ENCODE assay signal across 12 cellular contexts in the genomic region with DNA sequence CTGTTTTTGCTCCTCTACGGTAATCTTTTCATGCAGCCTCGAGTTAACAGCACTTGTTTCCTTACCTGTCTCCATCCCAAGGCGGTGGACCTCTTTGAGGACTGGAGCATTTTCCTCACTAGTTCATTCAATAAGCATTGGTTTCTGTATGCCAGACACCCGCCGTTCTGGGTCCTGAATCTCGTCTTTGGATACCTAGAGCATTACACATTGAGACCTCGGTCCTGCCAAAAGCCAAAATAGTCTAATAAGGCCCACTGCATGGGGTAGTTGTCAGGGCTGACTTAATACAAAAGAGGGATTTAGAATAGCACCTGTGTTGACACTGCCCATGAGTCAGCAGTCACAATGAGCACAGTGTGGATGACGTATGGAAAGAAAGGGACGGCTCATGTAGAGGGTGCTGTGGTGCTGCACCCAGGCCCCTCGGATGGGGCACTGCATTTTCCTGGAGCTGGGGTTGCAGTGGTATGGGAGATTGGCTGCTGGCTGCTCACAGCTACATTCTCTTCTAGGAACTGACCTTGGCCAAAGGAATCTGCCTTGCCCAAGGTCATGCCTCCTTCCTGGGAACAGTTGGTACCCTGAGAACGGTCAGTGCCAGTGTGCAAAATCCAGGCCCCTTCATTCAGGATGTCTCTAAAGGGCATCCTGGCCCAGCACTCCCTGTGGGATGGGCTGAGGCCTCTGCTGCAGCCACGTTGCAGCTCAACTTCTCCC.
DNase-seq lines count a peak whose midpoint lies in the region; ATAC-seq, FAIRE-seq and TF ChIP-seq lines count a peak whose summit lies in the region.
"Had no signal": no experiment of that assay in that cellular context is flagged by ENCODE, and none has a peak within 500 bp of the region (broad histone marks: within the 10 kb centered on the region; RNA-seq: fewer than 3 reads in every experiment).

No MANE protein-coding gene starts in this region.

- DNase-seq in Right ventricle myocardium superior (no peak), right cardiac atrium (no peak), NCI-H2196 treated with DMSO at 0.1 percent for 48 hours (lab: John Stamatoyannopoulos, UW; ENCODE audit: unreplicated experiment) (peak; percentile 30), body of pancreas (peak in 3 of 4 donors; percentile 41 to 48 (median 47)), small intestine (peak; percentile 68), NCI-H1048 (lab: John Stamatoyannopoulos, UW) (no peak), MM.1S (no peak), kidney glomerular epithelial cell (lab: John Stamatoyannopoulos, UW) (no peak)
- DNase-seq: activated naive CD4-positive, alpha-beta T cell treated with Interleukin-2 at 50 U/mL for 16 hours; stimulated activated CD4-positive, alpha-beta T cell treated with anti-CD3 and anti-CD28 coated beads, Interleukin-4, amount 100 ng/mL, for 24 hours; stimulated activated naive CD4-positive, alpha-beta T cell treated with Interleukin-2 at 50 U/mL for 16 hours had no signal

- H3K4me1 ChIP-seq in right cardiac atrium (ENCODE audit: control insufficient read depth, insufficient read depth, low read length): no peaks in the 10 kb centered on the region
- peaks cover 27% of the 10 kb centered on the region for H3K4me1 ChIP-seq in body of pancreas
- H3K4me1 ChIP-seq in small intestine (ENCODE audit: control insufficient read depth in 2 of 2, insufficient read depth in 1 of 2, low read depth in 1 of 2, low read length in 1 of 2): no peaks in the 10 kb centered on the region
- H3K4me1 ChIP-seq in MM.1S (ENCODE audit: low read length): no peaks in the 10 kb centered on the region

- H3K27me3 ChIP-seq in right cardiac atrium (ENCODE audit: control insufficient read depth, insufficient read depth): no peaks in the 10 kb centered on the region
- no peaks in the 10 kb centered on the region for H3K27me3 ChIP-seq in body of pancreas
- peaks cover 0 to 3% of the 10 kb centered on the region in 2 donors for H3K27me3 ChIP-seq in small intestine (ENCODE audit: control insufficient read depth in 2 of 2, insufficient read depth in 2 of 2, low read length in 2 of 2)
- no peaks in the 10 kb centered on the region for H3K27me3 ChIP-seq in MM.1S (replicated peaks; ENCODE audit: insufficient read depth, low read length)

- no peak overlapping the region for H3K27ac ChIP-seq in right cardiac atrium (ENCODE audit: low read length)
- H3K27ac ChIP-seq in body of pancreas: peak overlapping the region in 3 of 4 donors; percentile 7 to 60 (median 28)
- no peak overlapping the region for H3K27ac ChIP-seq in small intestine (ENCODE audit: low read depth in 1 of 2, low read length in 1 of 2)
- no peak overlapping the region for H3K27ac ChIP-seq in MM.1S (ENCODE audit: low read length)

- no peak overlapping the region for H2AFZ ChIP-seq in MM.1S (ENCODE audit: low read length)

- no peak overlapping the region for H3K4me2 ChIP-seq in MM.1S (ENCODE audit: low read depth, low read length)

- H3F3A ChIP-seq in MM.1S (ENCODE audit: insufficient read depth, low read length): no peaks in the 10 kb centered on the region

- H3K4me3 ChIP-seq in right cardiac atrium (ENCODE audit: low read length): no peak overlapping the region
- H3K4me3 ChIP-seq in body of pancreas: no peak overlapping the region
- H3K4me3 ChIP-seq in small intestine (ENCODE audit: low read depth in 1 of 2, low read length in 2 of 2): no peak overlapping the region
- no peak overlapping the region for H3K4me3 ChIP-seq in MM.1S (ENCODE audit: low read length)

- TF ChIP-seq POLR2A in body of pancreas (IDR thresholded peaks at IDR 0.05): no peak

- TF ChIP-seq CTCF in body of pancreas (IDR thresholded peaks at IDR 0.05) (no peak), MM.1S (IDR thresholded peaks at IDR 0.05; ENCODE audit: low read length) (no peak)

- WGBS in right cardiac atrium: 84% methylated on average over 12 of the region's 12 CpGs
- whole genome bisulfite sequencing in body of pancreas, 2 donors: 60 to 75% methylated on average over 11 to 12 of the region's 12 CpGs
- WGBS in small intestine, 3 donors: 35 to 72% (median 51%) methylated on average over 12 of the region's 12 CpGs

- H3K9me3 ChIP-seq in right cardiac atrium (ENCODE audit: control insufficient read depth, low read length) (no peaks in the 10 kb centered on the region), body of pancreas (no peaks in the 10 kb centered on the region), small intestine (ENCODE audit: control insufficient read depth, low read depth) (no peaks in the 10 kb centered on the region), MM.1S (replicated peaks; ENCODE audit: insufficient read depth, low read length) (no peaks in the 10 kb centered on the region)

- no peaks in the 10 kb centered on the region for H3K9me2 ChIP-seq in MM.1S (replicated peaks; ENCODE audit: insufficient read depth, low read length)

- FAIRE-seq in small intestine (lab: Jason Lieb, UNC): no peak
- FAIRE-seq: HTR-8/SVneo had no signal

- intact Hi-C loops in Right ventricle myocardium superior (cut with DNase I) (no loop called here), right cardiac atrium (cut with DNase I) (no loop called here), body of pancreas (cut with DNase I) (no loop called here)

- H4K20me1 ChIP-seq in MM.1S (ENCODE audit: insufficient read depth, low read length): no peaks in the 10 kb centered on the region

- no peak overlapping the region for H3K9ac ChIP-seq in MM.1S (ENCODE audit: low read length)

- H3K79me2 ChIP-seq in MM.1S (ENCODE audit: low read length): no peaks in the 10 kb centered on the region

- peak; percentile 56 for ATAC-seq in Right ventricle myocardium superior (ENCODE audit: poor library complexity)
- no peak for ATAC-seq in right cardiac atrium
- ATAC-seq in body of pancreas: peak; percentile 84

- no peaks in the 10 kb centered on the region for H3K36me3 ChIP-seq in body of pancreas (replicated peaks in 1 of 2; ENCODE audit: insufficient read depth in 1 of 2, low read depth in 2 of 2)
- no peaks in the 10 kb centered on the region for H3K36me3 ChIP-seq in small intestine (ENCODE audit: control insufficient read depth in 2 of 2, insufficient read depth in 2 of 2, low read length in 2 of 2)
- no peaks in the 10 kb centered on the region for H3K36me3 ChIP-seq in MM.1S (replicated peaks; ENCODE audit: insufficient read depth, low read length)

Comparison
In these comparisons a context has a peak if more than half of its experiments do, and no peak if none do; other contexts are left out.
1. ATAC-seq: peak in Right ventricle myocardium superior (single experiment) and body of pancreas (single experiment); none in right cardiac atrium (0 of 2).
2. DNase-seq: peak in NCI-H2196 treated with DMSO at 0.1 percent for 48 hours (single experiment), body of pancreas (3 of 4) and small intestine (single experiment); none in Right ventricle myocardium superior (single experiment), right cardiac atrium (0 of 3), NCI-H1048 (single experiment), MM.1S (single experiment) and kidney glomerular epithelial cell (single experiment).
3. H3K27ac ChIP-seq: peak in body of pancreas (3 of 4); none in right cardiac atrium (single experiment), small intestine (0 of 2) and MM.1S (single experiment).